8 cellular contexts compared by ENCODE assay signal in genomic region chr6:32415521-32416019, GRCh38. TPM values are rescaled to one million over a fixed set of nuclear protein-coding genes. Genes with fewer than 3 reads are reported as not detected.
A peak's percentile ranks its signal among the peaks of the same experiment; 100 is the strongest.
DNase-seq lines count a peak whose midpoint lies in the region; ATAC-seq, FAIRE-seq and TF ChIP-seq lines count a peak whose summit lies in the region.

No MANE protein-coding gene starts in this region.

- H3K27me3 ChIP-seq in pancreas = peaks cover 0 to 35% (median 4%) of the 10 kb centered on the region in 4 donors
- H3K27me3 ChIP-seq in transverse colon = peaks cover 80% of the 10 kb centered on the region

- peak; percentile 9 for FAIRE-seq in pancreas (lab: Jason Lieb, UNC)

- peak; percentile 73 to 94 (median 90) for ATAC-seq in pancreas
- no peak for ATAC-seq in HG03175 (IDR thresholded peaks at IDR 0.05; ENCODE audit: unreplicated experiment)

- intact Hi-C loops in pancreas (cut with DNase I) (loop anchor here in 1 of 3 donors (5.0 kb wide), 1 partner anchor 372 kb away; no protein-coding TSS in a partner anchor), transverse colon (cut with DNase I; ENCODE audit: low total_unique reads) (loop anchor here (2.0 kb wide), 1 partner anchor 285 kb away; no protein-coding TSS in a partner anchor)

- H3K9me3 ChIP-seq in pancreas = no peaks in the 10 kb centered on the region
- H3K9me3 ChIP-seq in transverse colon = no peaks in the 10 kb centered on the region

- H3K36me3 ChIP-seq in pancreas (no peaks in the 10 kb centered on the region), transverse colon (no peaks in the 10 kb centered on the region)

- TF ChIP-seq CTCF in pancreas (IDR thresholded peaks at IDR 0.05) (peak; percentile 96 to 98 (median 97)), transverse colon (IDR thresholded peaks at IDR 0.05) (peak; percentile 93 to 99 (median 98))

- DNase-seq in DMS153 (lab: John Stamatoyannopoulos, UW) = peak; percentile 33
- DNase-seq in KBM-7 = peak; percentile 82
- DNase-seq in SK-MEL-5 (ENCODE audit: low read depth, low spot score) = peak; percentile 78
- DNase-seq in activated gamma-delta T cell treated with anti-CD3 and anti-CD28 coated beads, Interleukin-2, amount 50 U/mL, for 16 hours (ENCODE audit: low read depth) = peak; percentile 64
- peak; percentile 69 for DNase-seq in germinal center (ENCODE audit: low spot score)
- peak; percentile 45 to 84 (median 70) for DNase-seq in pancreas
- DNase-seq in transverse colon = peak; percentile 81

- no peak overlapping the region for H3K4me3 ChIP-seq in pancreas
- no peak overlapping the region for H3K4me3 ChIP-seq in transverse colon

- H3K4me1 ChIP-seq in pancreas = no peaks in the 10 kb centered on the region
- peaks cover 0 to 28% (median 13%) of the 10 kb centered on the region in 4 donors for H3K4me1 ChIP-seq in transverse colon

- 7 to 9% methylated on average over 13 of the region's 13 CpGs for WGBS in pancreas, 2 donors
- WGBS in transverse colon (ENCODE audit: low coverage in 1 of 2), 2 donors = 13 to 14% methylated on average over 7 to 13 of the region's 13 CpGs

- H3K27ac ChIP-seq in pancreas (no peak overlapping the region), transverse colon (no peak overlapping the region)

- no peak for TF ChIP-seq POLR2A in transverse colon (IDR thresholded peaks at IDR 0.05)

- in situ Hi-C loops in KBM-7 (cut with MboI; ENCODE audit: low pct_unique_long_range_greater_than_20kb, low sequenced_read_pairs) (loop anchor here (25.0 kb wide), 2 partner anchors 297 to 372 kb away; no protein-coding TSS in a partner anchor), SK-MEL-5 (cut with HindIII; ENCODE audit: low pct_unique_long_range_greater_than_20kb, low sequenced_read_pairs) (no loop called here), transverse colon (cut with MboI; ENCODE audit: low pct_ligation_motif_present in 1 of 4, low pct_unique_long_range_greater_than_20kb in 1 of 4, low sequenced_read_pairs in 3 of 4) (loop anchor here in 3 of 4 donors (5.0 to 25.0 kb wide), 4 partner anchors 171 to 379 kb away; no protein-coding TSS in a partner anchor)

- no peak for TF ChIP-seq EP300 in transverse colon (IDR thresholded peaks at IDR 0.05; ENCODE audit: low read depth)

RNA-seq across cellular contexts. Expression of gene BTNL2, which starts 8.6 kb away (rescaled TPM):
- total RNA-seq in SK-MEL-5 (2014; rRNA removed; shearing (Covaris generic)) = not detected in 2 replicates
- not detected in 2 replicates for polyA plus RNA-seq in SK-MEL-5 (2015; cell fraction: cytosol; rRNA removed)
- not detected in 2 replicates for polyA plus RNA-seq in SK-MEL-5 (2015; cell fraction: nucleus; rRNA removed)
- total RNA-seq in pancreas (not detected), transverse colon (not detected)
- polyA plus RNA-seq in pancreas = not detected

RNA-seq across cellular contexts. Expression of gene HLA-DRA, which starts 24.1 kb away (rescaled TPM):
- total RNA-seq in SK-MEL-5 (2014; rRNA removed; shearing (Covaris generic)) = 5.7 and 10.0 TPM in 2 replicates
- polyA plus RNA-seq in SK-MEL-5 (2015; cell fraction: cytosol; rRNA removed) = 41.8 and 43.2 TPM in 2 replicates
- 13.3 and 20.8 TPM in 2 replicates for polyA plus RNA-seq in SK-MEL-5 (2015; cell fraction: nucleus; rRNA removed)
- 100 to 1,000 TPM in 2 of 6 donors, 10 to 100 TPM in 4; 16.3 to 414 (median 42.2) TPM for total RNA-seq in pancreas
- polyA plus RNA-seq in pancreas = 10 to 100 TPM; 19.3 to 32.4 TPM
- total RNA-seq in transverse colon = 100 to 1,000 TPM in 2 of 4 donors, 10 to 100 TPM in 2; 37.0 to 202 (median 132) TPM

RNA-seq across cellular contexts. Expression of gene TSBP1, which starts 43.9 kb away (rescaled TPM):
- total RNA-seq in SK-MEL-5 (2014; rRNA removed; shearing (Covaris generic)) = not detected in 2 replicates
- polyA plus RNA-seq in SK-MEL-5 (2015; cell fraction: cytosol; rRNA removed) = not detected in 2 replicates
- not detected in 2 replicates for polyA plus RNA-seq in SK-MEL-5 (2015; cell fraction: nucleus; rRNA removed)
- total RNA-seq in pancreas (not detected), transverse colon (not detected)
- polyA plus RNA-seq in pancreas = not detected
